Comparison of ENCODE assay signal across 6 cellular contexts in the genomic region with DNA sequence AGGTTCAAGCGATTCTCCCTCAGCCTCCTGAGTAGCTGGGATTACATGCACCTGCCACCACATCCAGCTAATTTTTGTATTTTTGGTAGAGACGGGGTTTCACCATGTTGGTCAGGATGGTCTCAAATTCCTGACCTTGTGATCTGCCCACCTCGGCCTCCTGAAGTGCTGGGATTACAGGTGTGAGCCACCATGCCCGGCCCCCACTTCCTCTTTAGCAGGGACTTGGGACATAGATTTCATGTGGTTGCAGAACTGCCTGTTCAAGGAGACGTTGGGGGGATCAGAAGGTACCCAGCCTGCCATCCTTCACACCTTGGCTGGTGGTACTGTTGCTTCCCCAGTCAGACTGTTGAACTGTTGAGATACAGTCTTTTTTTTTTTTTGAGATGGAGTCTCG. TPM values are rescaled to one million over a fixed set of nuclear protein-coding genes. Genes with fewer than 3 reads are reported as not detected.
"Had no signal": no experiment of that assay in that cellular context is flagged by ENCODE, and none has a peak within 500 bp of the region (broad histone marks: within the 10 kb centered on the region; RNA-seq: fewer than 3 reads in every experiment).

No MANE protein-coding gene starts in this region.

RNA-seq across cellular contexts. Expression of gene PFN3, which starts 16.6 kb away (rescaled TPM):
- total RNA-seq: GM23248, H4, H7, HFFc6, HT-29, IMR-90 had no signal
- polyA plus RNA-seq: GM23248, IMR-90 had no signal

RNA-seq across cellular contexts. Expression of gene SLC34A1, which starts 32.8 kb away (rescaled TPM):
- total RNA-seq: GM23248, H4, H7, HFFc6, HT-29, IMR-90 had no signal
- polyA plus RNA-seq: GM23248, IMR-90 had no signal
